In the genomic region with DNA sequence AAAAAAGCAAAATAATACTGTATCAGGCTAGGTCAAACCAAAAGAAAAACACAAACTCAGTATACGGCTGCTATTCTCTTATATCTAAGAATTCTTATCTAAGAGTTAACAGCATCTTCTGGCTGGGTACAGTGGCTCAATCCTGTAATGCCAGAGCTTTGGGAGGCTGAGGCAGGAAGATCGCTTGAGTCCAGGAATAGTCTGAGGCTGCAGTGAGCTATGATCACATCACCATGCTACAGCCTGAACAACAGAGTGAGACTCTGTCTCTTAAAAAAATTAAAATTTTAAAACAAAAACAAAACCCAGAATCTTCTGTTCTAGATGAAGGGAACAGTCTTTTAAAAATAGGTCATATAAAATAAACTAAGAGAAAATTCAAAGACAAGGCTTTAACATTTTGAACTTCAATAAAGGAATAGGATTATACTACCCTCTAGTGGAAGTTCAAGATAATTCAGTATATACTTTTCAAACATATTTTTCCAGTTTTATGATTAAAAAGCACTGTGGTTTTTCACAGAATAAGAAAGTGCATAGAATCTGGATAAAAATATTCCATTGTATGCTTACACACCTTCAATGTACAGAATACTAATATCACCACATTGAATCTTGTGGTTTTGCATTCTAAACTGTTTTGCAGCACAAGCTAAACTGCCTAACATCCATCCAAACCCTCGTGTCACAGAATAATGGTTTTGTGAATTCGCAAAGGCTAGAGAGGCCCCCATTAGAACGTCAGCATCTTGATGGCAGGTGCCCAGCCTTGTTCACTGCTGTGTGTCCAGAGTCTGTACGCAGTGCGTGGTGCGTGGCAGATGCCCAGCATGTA, we compare ENCODE assay signal across 8 cellular contexts. TPM values are rescaled to one million over a fixed set of nuclear protein-coding genes. Genes with fewer than 3 reads are reported as not detected.
DNase-seq lines count a peak whose midpoint lies in the region; ATAC-seq lines count a peak whose summit lies in the region.

No MANE protein-coding gene starts in this region.

- DNase-seq in DMS153 treated with DMSO at 0.1 percent for 48 hours (lab: John Stamatoyannopoulos, UW; ENCODE audit: unreplicated experiment) (peak; percentile 32), DMS153 (lab: John Stamatoyannopoulos, UW) (no peak), NCI-H524 (lab: John Stamatoyannopoulos, UW) (peak; percentile 43 to 64), cerebellum (ENCODE audit: low spot score) (peak; percentile 46), myocyte (ENCODE audit: low read depth) (peak; percentile 37)
- DNase-seq in activated CD4-positive, CD25-positive, alpha-beta regulatory T cell (lab: John Stamatoyannopoulos, UW), result no peak

- ATAC-seq in HG03159 (IDR thresholded peaks at IDR 0.05; ENCODE audit: unreplicated experiment) (no peak), HG02759 (IDR thresholded peaks at IDR 0.05; ENCODE audit: unreplicated experiment) (no peak)

RNA-seq across cellular contexts. Expression of gene DTNBP1, which starts 39.3 kb away (rescaled TPM):
- 7.3 TPM for total RNA-seq in cerebellum
- 4.3 and 7.4 TPM in 2 replicates for total RNA-seq in myocyte
- polyA plus RNA-seq in myocyte (2012), result 13.8 TPM

Comparison
In these comparisons a context has a peak if more than half of its experiments do, and no peak if none do; other contexts are left out.
1. DNase-seq: peak in DMS153 treated with DMSO at 0.1 percent for 48 hours (single experiment), NCI-H524 (2 of 2), cerebellum (single experiment) and myocyte (single experiment); none in DMS153 (single experiment) and activated CD4-positive, CD25-positive, alpha-beta regulatory T cell (0 of 4).